9 cellular contexts compared by ENCODE assay signal in genomic region chr5:77844408-77845272, GRCh38.
DNase-seq lines count a peak whose midpoint lies in the region; ATAC-seq, FAIRE-seq and TF ChIP-seq lines count a peak whose summit lies in the region.
"Had no signal": no experiment of that assay in that cellular context is flagged by ENCODE, and none has a peak within 500 bp of the region (broad histone marks: within the 10 kb centered on the region; RNA-seq: fewer than 3 reads in every experiment).

No MANE protein-coding gene starts in this region.

- no peak overlapping the region for H2AFZ ChIP-seq in HepG2 (ENCODE audit: low read length)

- intact Hi-C loops in HepG2 (cut with micrococcal nuclease; ENCODE audit: unreplicated experiment) = no loop called here

- CTCF ChIA-PET in HepG2 (lab: Yijun Ruan, JAX; ENCODE audit: low intra/inter-chr PET ratio, low total read pairs) = no interaction called here

- no peaks in the 10 kb centered on the region for H4K20me1 ChIP-seq in HepG2 (ENCODE audit: insufficient read depth, low read length)

- no peaks in the 10 kb centered on the region for H3K9me3 ChIP-seq in liver (ENCODE audit: control insufficient read depth in 4 of 4, low read length in 3 of 4)
- no peaks in the 10 kb centered on the region for H3K9me3 ChIP-seq in HepG2 (ENCODE audit: low read length)
- no peaks in the 10 kb centered on the region for H3K9me3 ChIP-seq in ectodermal cell (ENCODE audit: control insufficient read depth, low read length)
- H3K9me3 ChIP-seq in mucosa of rectum (ENCODE audit: control insufficient read depth in 2 of 2, low read length in 2 of 2) = no peaks in the 10 kb centered on the region

- no peak for TF ChIP-seq EP300 in HepG2 (IDR thresholded peaks at IDR 0.05; ENCODE audit: low read depth in 2 of 2, low read length in 2 of 2)
- TF ChIP-seq EP300 in HepG2 (CRISPR knock-in tag; IDR thresholded peaks at IDR 0.05; ENCODE audit: borderline replicate concordance) = no peak

- no TSS peak for BruUV-seq in HepG2 (replicated peaks; lab: Mats Ljungman, UMichigan)

- POLR2A ChIA-PET in HepG2 (lab: Yijun Ruan, JAX) = no interaction called here

- H3K4me3 ChIP-seq in liver (ENCODE audit: low read depth in 1 of 3, low read length in 3 of 3) = peak overlapping the region in 2 of 3 donors; percentile 58 to 65
- no peak overlapping the region for H3K4me3 ChIP-seq in HepG2 (replicated peaks in 1 of 3; ENCODE audit: insufficient read depth in 1 of 3, low read depth in 2 of 3, low read length in 3 of 3)
- peak overlapping the region; percentile 16 for H3K4me3 ChIP-seq in ectodermal cell (ENCODE audit: insufficient read depth, low read depth, low read length)
- H3K4me3 ChIP-seq in mucosa of rectum (ENCODE audit: low read length in 2 of 2) = peak overlapping the region; percentile 45 to 49

- TF ChIP-seq RAD21 in liver (IDR thresholded peaks at IDR 0.05) (peak; percentile 8 to 12), HepG2 (CRISPR knock-in tag; IDR thresholded peaks at IDR 0.05) (no peak)

- H3K9ac ChIP-seq in liver (ENCODE audit: low read depth in 1 of 2, low read length in 2 of 2) = peak overlapping the region in 1 of 2 donors; percentile 28
- H3K9ac ChIP-seq in HepG2 (ENCODE audit: insufficient read depth, low read depth, low read length) = no peak overlapping the region
- H3K9ac ChIP-seq in mucosa of rectum (ENCODE audit: low read depth in 1 of 2, low read length in 2 of 2) = no peak overlapping the region

- H3K4me1 ChIP-seq in liver (ENCODE audit: control insufficient read depth in 4 of 4, insufficient read depth in 4 of 4, low read length in 3 of 4) (peaks cover 0 to 5% (median 3%) of the 10 kb centered on the region in 4 donors), HepG2 (ENCODE audit: insufficient read depth, low read length) (no peaks in the 10 kb centered on the region), ectodermal cell (ENCODE audit: control insufficient read depth, insufficient read depth, low read length) (peaks cover 49% of the 10 kb centered on the region), mucosa of rectum (ENCODE audit: control insufficient read depth in 2 of 2, insufficient read depth in 2 of 2, low read length in 2 of 2) (peaks cover 0 to 2% of the 10 kb centered on the region in 2 donors)

- ATAC-seq in HepG2 = no peak
- no peak for ATAC-seq in GM18870 (IDR thresholded peaks at IDR 0.05; ENCODE audit: unreplicated experiment)
- no peak for ATAC-seq in GM21786 (IDR thresholded peaks at IDR 0.05; ENCODE audit: unreplicated experiment)

- H3K36me3 ChIP-seq in liver (ENCODE audit: control insufficient read depth in 4 of 4, insufficient read depth in 3 of 4, low read depth in 1 of 4, low read length in 3 of 4) = peaks cover 0 to 1% (median 0%) of the 10 kb centered on the region in 4 donors
- no peaks in the 10 kb centered on the region for H3K36me3 ChIP-seq in HepG2 (replicated peaks in 1 of 2; ENCODE audit: control insufficient read depth in 1 of 2, insufficient read depth in 2 of 2, low read length in 2 of 2)
- H3K36me3 ChIP-seq in ectodermal cell (ENCODE audit: control insufficient read depth, insufficient read depth, low read length) = no peaks in the 10 kb centered on the region
- no peaks in the 10 kb centered on the region for H3K36me3 ChIP-seq in mucosa of rectum (ENCODE audit: control insufficient read depth in 2 of 2, insufficient read depth in 2 of 2, low read length in 2 of 2)

- in situ Hi-C loops in HepG2 (cut with HindIII; ENCODE audit: extremely low pct_ligation_motif_present, low pct_unique_long_range_greater_than_20kb) = no loop called here

- TF ChIP-seq CTCF in liver (IDR thresholded peaks at IDR 0.05; ENCODE audit: low read depth, low read length, missing input control) (no peak), HepG2 (CRISPR knock-in tag; IDR thresholded peaks at IDR 0.05) (no peak)

- no peaks in the 10 kb centered on the region for H3K27me3 ChIP-seq in liver (ENCODE audit: control insufficient read depth in 4 of 4, insufficient read depth in 4 of 4, low read length in 3 of 4)
- H3K27me3 ChIP-seq in HepG2 (ENCODE audit: control insufficient read depth in 1 of 2, insufficient read depth in 2 of 2, low read length in 2 of 2) = peaks cover 1 to 6% of the 10 kb centered on the region in 2 experiments; a peak in 3 of 5 replicates
- H3K27me3 ChIP-seq in ectodermal cell (ENCODE audit: control insufficient read depth, insufficient read depth, low read length, poor library complexity, severe bottlenecking) = peaks cover 100% of the 10 kb centered on the region
- peaks cover 18 to 33% of the 10 kb centered on the region in 2 donors for H3K27me3 ChIP-seq in mucosa of rectum (ENCODE audit: control insufficient read depth in 2 of 2, insufficient read depth in 2 of 2, low read length in 2 of 2)

- no peak for FAIRE-seq in HepG2 (lab: Jason Lieb, UNC)
- FAIRE-seq: islet of Langerhans had no signal

- DNase-seq in HepG2 (ENCODE audit: low spot score) (no peak), D341Med (ENCODE audit: low spot score) (no peak)
- no peak for DNase-seq in NK-92 treated with Interleukin-12 subunit alpha and Interleukin-12 subunit beta, amount 100 ng/mL, for 24 hours (lab: John Stamatoyannopoulos, UW)

- 23% methylated on average over 58 of the region's 58 CpGs for WGBS in liver
- WGBS in HepG2 (ENCODE audit: low lambda C conversion rate) = 74% methylated on average over 54 of the region's 58 CpGs
- 3% methylated on average over 58 of the region's 58 CpGs for WGBS in ectodermal cell, 2 experiments

- H3K79me2 ChIP-seq in HepG2 (ENCODE audit: insufficient read depth, low read length) = no peaks in the 10 kb centered on the region

- H3K27ac ChIP-seq in liver (ENCODE audit: low read depth in 1 of 2, low read length in 2 of 2) (no peak overlapping the region), HepG2 (ENCODE audit: extremely low read length, insufficient read depth, low read length) (no peak overlapping the region), ectodermal cell (ENCODE audit: insufficient read depth, low read depth, low read length, poor library complexity, severe bottlenecking) (no peak overlapping the region), mucosa of rectum (ENCODE audit: low read depth in 2 of 2, low read length in 2 of 2) (no peak overlapping the region)

- H3K4me2 ChIP-seq in HepG2 (ENCODE audit: low read depth, low read length) = no peak overlapping the region

- no peak for TF ChIP-seq POLR2A in HepG2 (IDR thresholded peaks at IDR 0.05; ENCODE audit: insufficient read depth in 1 of 2, low read depth in 2 of 2, low read length in 2 of 2)

TF ChIP-seq in liver, 16 proteins besides CTCF, POLR2A, EP300 and RAD21:
- TF ChIP-seq ZBTB33 (IDR thresholded peaks at IDR 0.05) = no peak

TF ChIP-seq in HepG2, 621 proteins besides CTCF, POLR2A, EP300 and RAD21 (continues in another document):
- TF ChIP-seq HNF1A (IDR thresholded peaks at IDR 0.05; ENCODE audit: low read depth) = no peak
- no peak for TF ChIP-seq HNF1A (CRISPR knock-in tag; IDR thresholded peaks at IDR 0.05; ENCODE audit: borderline replicate concordance)
- no peak for TF ChIP-seq ZNF703 (CRISPR knock-in tag; IDR thresholded peaks at IDR 0.05; ENCODE audit: borderline replicate concordance)
- TF ChIP-seq TEAD2 (CRISPR knock-in tag; IDR thresholded peaks at IDR 0.05) = no peak
- no peak for TF ChIP-seq ZNF354B (CRISPR knock-in tag; IDR thresholded peaks at IDR 0.05)
- no peak for TF ChIP-seq PRDM4 (CRISPR knock-in tag; IDR thresholded peaks at IDR 0.05; ENCODE audit: borderline replicate concordance)
- no peak for TF ChIP-seq HMG20A (CRISPR knock-in tag; IDR thresholded peaks at IDR 0.05; ENCODE audit: borderline replicate concordance)
- no peak for TF ChIP-seq ZMYM4 (CRISPR knock-in tag; IDR thresholded peaks at IDR 0.05)

Comparison
In these comparisons a context has a peak if more than half of its experiments do, and no peak if none do; other contexts are left out.
1. H3K4me3 ChIP-seq: peak in liver (2 of 3), ectodermal cell (single experiment) and mucosa of rectum (2 of 2); none in HepG2 (0 of 3).